In the genomic region with DNA sequence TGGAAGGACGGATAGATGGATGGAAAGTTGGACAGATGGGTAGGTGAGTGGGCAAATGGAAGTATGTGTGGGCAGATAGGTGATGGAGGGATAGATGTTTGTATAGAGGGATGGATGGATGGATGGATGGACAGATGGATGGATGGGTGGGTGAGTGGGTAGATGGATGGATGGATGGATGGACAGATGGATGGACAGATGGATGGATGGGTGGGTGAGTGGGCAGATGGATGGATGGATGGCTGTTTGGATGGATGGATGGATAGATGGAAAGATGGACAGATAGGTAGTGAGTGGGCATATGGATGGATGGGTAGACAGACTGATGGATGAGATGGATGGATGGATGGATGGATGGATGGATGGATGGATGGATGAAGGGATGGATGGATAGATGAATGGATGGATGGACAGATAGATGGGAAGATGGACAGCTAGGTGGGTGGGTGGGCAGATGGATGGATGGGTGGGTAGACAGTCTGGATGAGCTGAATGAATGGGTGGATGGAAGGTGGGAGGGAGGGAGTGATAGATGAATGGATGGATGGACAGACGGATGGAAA, we compare ENCODE assay signal across 25 cellular contexts.
DNase-seq lines count a peak whose midpoint lies in the region; ATAC-seq, FAIRE-seq and TF ChIP-seq lines count a peak whose summit lies in the region.
"Had no signal": no experiment of that assay in that cellular context is flagged by ENCODE, and none has a peak within 500 bp of the region (broad histone marks: within the 10 kb centered on the region; RNA-seq: fewer than 3 reads in every experiment).

No MANE protein-coding gene starts in this region.

- H3K9me3 ChIP-seq in HEK293 (ENCODE audit: control insufficient read depth, insufficient read depth, low read depth, low read length): no peaks in the 10 kb centered on the region
- H3K9me3 ChIP-seq in SJCRH30 (replicated peaks): no peaks in the 10 kb centered on the region
- H3K9me3 ChIP-seq in kidney (ENCODE audit: control insufficient read depth in 1 of 2, low read length in 2 of 2): no peaks in the 10 kb centered on the region
- H3K9me3 ChIP-seq: A549; BE2C; BLaER1 treated with 17β-estradiol and CSF1 and Interleukin-3, amounts not matched to agents 10 nM and 100 nM; HAP-1 had no signal

- H3K27ac ChIP-seq in HEK293 (ENCODE audit: extremely low read depth, low read depth, low read length) (no peak overlapping the region), SJCRH30 (peak overlapping the region; percentile 100), kidney (ENCODE audit: low read depth in 2 of 2, low read length in 2 of 2) (no peak overlapping the region)
- H3K27ac ChIP-seq: A549; BLaER1 treated with 17β-estradiol and CSF1 and Interleukin-3, amounts not matched to agents 10 nM and 100 nM had no signal

- POLR2A ChIA-PET in HEK293 (lab: Yijun Ruan, JAX): no interaction called here

- CTCF ChIA-PET in HEK293 (lab: Yijun Ruan, JAX): no interaction called here

- H3K27me3 ChIP-seq in SJCRH30: no peaks in the 10 kb centered on the region
- H3K27me3 ChIP-seq: BE2C; BLaER1 treated with 17β-estradiol and CSF1 and Interleukin-3, amounts not matched to agents 10 nM and 100 nM had no signal

- FAIRE-seq in kidney (lab: Jason Lieb, UNC) (no peak), urothelium cell line (lab: Jason Lieb, UNC) (peak; percentile 90)
- FAIRE-seq: A549, D721Med, GM12878, GM19239, H54 had no signal

- intact Hi-C loops in kidney (cut with DNase I): no loop called here

- no peak overlapping the region for H3K9ac ChIP-seq in kidney (ENCODE audit: low read length in 2 of 2)
- H3K9ac ChIP-seq: BLaER1 treated with 17β-estradiol and CSF1 and Interleukin-3, amounts not matched to agents 10 nM and 100 nM had no signal

- no peak for ATAC-seq in HG03469 (IDR thresholded peaks at IDR 0.05; ENCODE audit: unreplicated experiment)
- no peak for ATAC-seq in HG03354 (IDR thresholded peaks at IDR 0.05; ENCODE audit: poor library complexity, severe bottlenecking, unreplicated experiment)
- ATAC-seq: A549, GM12878, GM23338 had no signal

- no peak for DNase-seq in SJCRH30
- DNase-seq in kidney: peak; percentile 0
- no peak for DNase-seq in urothelium cell line (ENCODE audit: low spot score)
- DNase-seq in stimulated activated CD4-positive, alpha-beta T cell treated with anti-CD3 and anti-CD28 coated beads, Interleukin-1b, Interleukin-23, amount 100 ng/mL, for 48 hours: no peak
- DNase-seq: 8988T; ACHN; AML-193; CD4-positive, alpha-beta T cell; CD8-positive, alpha-beta memory T cell; DMS 273 treated with DMSO at 0.1 percent for 48 hours; DMS79; EL; GDM1 had no signal

- H3K4me1 ChIP-seq in HEK293 (ENCODE audit: control insufficient read depth, insufficient read depth, low read length) (no peaks in the 10 kb centered on the region), SJCRH30 (peaks cover 50% of the 10 kb centered on the region), kidney (ENCODE audit: control insufficient read depth in 1 of 2, insufficient read depth in 1 of 2, low read depth in 1 of 2, low read length in 2 of 2) (no peaks in the 10 kb centered on the region)
- H3K4me1 ChIP-seq: A549, HAP-1 had no signal

- H3K4me3 ChIP-seq in HEK293 (ENCODE audit: low read depth, low read length) (no peak overlapping the region), SJCRH30 (no peak overlapping the region), kidney (ENCODE audit: low read length in 2 of 2) (no peak overlapping the region)
- H3K4me3 ChIP-seq: A549; BLaER1 treated with 17β-estradiol and CSF1 and Interleukin-3, amounts not matched to agents 10 nM and 100 nM; GM12878; GM23338; HAP-1 had no signal

- TF ChIP-seq CTCF in HEK293 (tag by site-specific recombination; IDR thresholded peaks at IDR 0.05): no peak
- TF ChIP-seq CTCF in kidney (IDR thresholded peaks at IDR 0.05; ENCODE audit: borderline replicate concordance, extremely low read depth, insufficient read depth): no peak

- H3K36me3 ChIP-seq in HEK293 (ENCODE audit: control insufficient read depth in 2 of 2, insufficient read depth in 1 of 2, low read length in 2 of 2) (no peaks in the 10 kb centered on the region), SJCRH30 (no peaks in the 10 kb centered on the region), kidney (ENCODE audit: control insufficient read depth in 1 of 2, insufficient read depth in 2 of 2, low read length in 2 of 2) (no peaks in the 10 kb centered on the region)
- H3K36me3 ChIP-seq: BE2C; BLaER1 treated with 17β-estradiol and CSF1 and Interleukin-3, amounts not matched to agents 10 nM and 100 nM; HAP-1 had no signal

TF ChIP-seq in HEK293, 187 proteins besides CTCF, POLR2A, EP300 and RAD21 (continues in another document):
- TF ChIP-seq MYNN (tag by site-specific recombination; IDR thresholded peaks at IDR 0.05; ENCODE audit: borderline replicate concordance) (no peak), ZNF610 (tag by site-specific recombination; IDR thresholded peaks at IDR 0.05; ENCODE audit: borderline replicate concordance) (no peak), ZNF585B (tag by site-specific recombination; IDR thresholded peaks at IDR 0.05) (no peak), SP2 (tag by site-specific recombination; IDR thresholded peaks at IDR 0.05) (no peak), ZNF514 (tag by site-specific recombination; IDR thresholded peaks at IDR 0.05) (no peak), ZNF10 (tag by site-specific recombination; IDR thresholded peaks at IDR 0.05) (no peak), ZNF311 (tag by site-specific recombination; IDR thresholded peaks at IDR 0.05; ENCODE audit: borderline replicate concordance) (peak; percentile 85; the same call in 1 of the 2 replicates), ZSCAN30 (tag by site-specific recombination; IDR thresholded peaks at IDR 0.05) (no peak), ZBTB17 (tag by site-specific recombination; IDR thresholded peaks at IDR 0.05) (peak; percentile 92), ZNF132 (tag by site-specific recombination; IDR thresholded peaks at IDR 0.05; ENCODE audit: borderline replicate concordance) (no peak), ZNF16 (tag by site-specific recombination; IDR thresholded peaks at IDR 0.05; ENCODE audit: low read depth) (no peak), ZNF23 (tag by site-specific recombination; IDR thresholded peaks at IDR 0.05; ENCODE audit: borderline replicate concordance) (no peak), WT1 (tag by site-specific recombination; IDR thresholded peaks at IDR 0.05) (no peak), BCL11A (tag by site-specific recombination; IDR thresholded peaks at IDR 0.05; ENCODE audit: low read depth) (no peak), ZNF792 (tag by site-specific recombination; IDR thresholded peaks at IDR 0.05) (no peak), ZNF221 (tag by site-specific recombination; IDR thresholded peaks at IDR 0.05; ENCODE audit: borderline replicate concordance) (no peak), KLF1 (tag by site-specific recombination; IDR thresholded peaks at IDR 0.05) (0 out of 2 replicates have a peak, but pooled peaks have one; percentile 9), ZNF571 (tag by site-specific recombination; IDR thresholded peaks at IDR 0.05) (no peak), ZNF274 (IDR thresholded peaks at IDR 0.05; ENCODE audit: low read length) (no peak), ZNF274 (tag by site-specific recombination; IDR thresholded peaks at IDR 0.05; ENCODE audit: borderline replicate concordance) (peak; percentile 3; the same call in 1 of the 2 replicates)
- TF ChIP-seq, protein P1, sequence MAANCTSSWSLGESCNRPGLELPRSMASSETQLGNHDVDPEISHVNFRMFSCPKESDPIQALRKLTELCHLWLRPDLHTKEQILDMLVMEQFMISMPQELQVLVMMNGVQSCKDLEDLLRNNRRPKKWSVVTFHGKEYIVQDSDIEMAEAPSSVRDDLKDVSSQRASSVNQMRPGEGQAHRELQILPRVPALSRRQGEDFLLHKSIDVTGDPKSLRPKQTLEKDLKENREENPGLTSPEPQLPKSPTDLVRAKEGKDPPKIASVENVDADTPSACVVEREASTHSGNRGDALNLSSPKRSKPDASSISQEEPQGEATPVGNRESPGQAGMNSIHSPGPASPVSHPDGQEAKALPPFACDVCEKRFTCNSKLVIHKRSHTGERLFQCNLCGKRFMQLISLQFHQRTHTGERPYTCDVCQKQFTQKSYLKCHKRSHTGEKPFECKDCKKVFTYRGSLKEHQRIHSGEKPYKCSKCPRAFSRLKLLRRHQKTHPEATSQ (tag by site-specific recombination; IDR thresholded peaks at IDR 0.05): no peak
- TF ChIP-seq, protein P2, sequence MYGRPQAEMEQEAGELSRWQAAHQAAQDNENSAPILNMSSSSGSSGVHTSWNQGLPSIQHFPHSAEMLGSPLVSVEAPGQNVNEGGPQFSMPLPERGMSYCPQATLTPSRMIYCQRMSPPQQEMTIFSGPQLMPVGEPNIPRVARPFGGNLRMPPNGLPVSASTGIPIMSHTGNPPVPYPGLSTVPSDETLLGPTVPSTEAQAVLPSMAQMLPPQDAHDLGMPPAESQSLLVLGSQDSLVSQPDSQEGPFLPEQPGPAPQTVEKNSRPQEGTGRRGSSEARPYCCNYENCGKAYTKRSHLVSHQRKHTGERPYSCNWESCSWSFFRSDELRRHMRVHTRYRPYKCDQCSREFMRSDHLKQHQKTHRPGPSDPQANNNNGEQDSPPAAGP (tag by site-specific recombination; IDR thresholded peaks at IDR 0.05): no peak
- TF ChIP-seq, protein P3, sequence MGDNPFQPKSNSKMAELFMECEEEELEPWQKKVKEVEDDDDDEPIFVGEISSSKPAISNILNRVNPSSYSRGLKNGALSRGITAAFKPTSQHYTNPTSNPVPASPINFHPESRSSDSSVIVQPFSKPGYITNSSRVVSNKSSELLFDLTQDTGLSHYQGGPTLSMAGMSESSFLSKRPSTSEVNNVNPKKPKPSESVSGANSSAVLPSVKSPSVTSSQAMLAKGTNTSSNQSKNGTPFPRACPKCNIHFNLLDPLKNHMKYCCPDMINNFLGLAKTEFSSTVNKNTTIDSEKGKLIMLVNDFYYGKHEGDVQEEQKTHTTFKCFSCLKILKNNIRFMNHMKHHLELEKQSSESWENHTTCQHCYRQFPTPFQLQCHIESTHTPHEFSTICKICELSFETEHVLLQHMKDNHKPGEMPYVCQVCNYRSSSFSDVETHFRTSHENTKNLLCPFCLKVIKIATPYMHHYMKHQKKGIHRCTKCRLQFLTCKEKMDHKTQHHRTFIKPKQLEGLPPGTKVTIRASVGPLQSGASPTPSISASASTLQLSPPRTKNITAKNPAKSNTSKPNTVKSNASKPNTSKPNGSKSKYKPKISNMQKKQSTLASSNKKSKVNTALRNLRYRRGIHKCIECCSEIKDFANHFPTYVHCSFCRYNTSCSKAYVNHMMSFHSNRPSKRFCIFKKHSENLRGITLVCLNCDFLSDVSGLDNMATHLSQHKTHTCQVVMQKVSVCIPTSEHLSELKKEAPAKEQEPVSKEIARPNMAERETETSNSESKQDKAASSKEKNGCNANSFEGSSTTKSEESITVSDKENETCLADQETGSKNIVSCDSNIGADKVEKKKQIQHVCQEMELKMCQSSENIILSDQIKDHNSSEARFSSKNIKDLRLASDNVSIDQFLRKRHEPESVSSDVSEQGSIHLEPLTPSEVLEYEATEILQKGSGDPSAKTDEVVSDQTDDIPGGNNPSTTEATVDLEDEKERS (tag by site-specific recombination; IDR thresholded peaks at IDR 0.05): no peak
